ENCODE assay signal across 29 cellular contexts in genomic region chr15:95848126-95848525, GRCh38.
"Had no signal": no experiment of that assay in that cellular context is flagged by ENCODE, and none has a peak within 500 bp of the region (broad histone marks: within the 10 kb centered on the region; RNA-seq: fewer than 3 reads in every experiment).

No MANE protein-coding gene starts in this region.

- H3K4me3 ChIP-seq: esophagus squamous epithelium had no signal

- H3K36me3 Mint-ChIP-seq: activated naive CD8-positive, alpha-beta T cell had no signal

- H3K4me1 Mint-ChIP-seq: activated T-helper 17 cell treated with anti-CD3 and anti-CD28 coated beads, Interleukin-2, amount 50 U/mL, for 72 hours; central memory CD8-positive, alpha-beta T cell; T-helper 17 cell had no signal

- H3K27me3 ChIP-seq: brain microvascular endothelial cell, esophagus squamous epithelium had no signal

- H3K36me3 ChIP-seq: brain microvascular endothelial cell, esophagus squamous epithelium had no signal

- H3K9me3 Mint-ChIP-seq: activated CD4-positive, alpha-beta memory T cell treated with anti-CD3 and anti-CD28 coated beads, Interleukin-2, amount 10 ng/mL, durations not matched to agents 7 days and 5 days; central memory CD8-positive, alpha-beta T cell; effector memory CD8-positive, alpha-beta T cell; T-helper 2 cell treated with Interferon-gamma antibody and Interleukin-4, amounts not matched to agents 5 μg/mL and 100 μg/mL, for 36 hours had no signal

- H3K27me3 Mint-ChIP-seq: activated CD4-positive, alpha-beta memory T cell treated with anti-CD3 and anti-CD28 coated beads, Interleukin-2, amount 10 ng/mL, durations not matched to agents 7 days and 5 days; activated T-helper 17 cell treated with anti-CD3 and anti-CD28 coated beads, Interleukin-2, amount 50 U/mL, for 72 hours; central memory CD8-positive, alpha-beta T cell; T-helper 17 cell had no signal

- H3K9me3 ChIP-seq: esophagus squamous epithelium had no signal

- H3K27ac Mint-ChIP-seq: activated CD4-positive, alpha-beta memory T cell treated with anti-CD3 and anti-CD28 coated beads, Interleukin-2, amount 10 ng/mL, durations not matched to agents 7 days and 5 days; activated CD4-positive, alpha-beta T cell treated with anti-CD3 and anti-CD28 coated beads, Interleukin-2, amount 10 ng/mL, durations not matched to agents 7 days and 5 days; activated naive CD8-positive, alpha-beta T cell; activated T-helper 17 cell treated with anti-CD3 and anti-CD28 coated beads, Interleukin-2, amount 50 U/mL, for 72 hours; T-helper 17 cell; T-helper 2 cell treated with Interferon-gamma antibody and Interleukin-4, amounts not matched to agents 5 μg/mL and 100 μg/mL, for 36 hours had no signal

- H3K4me1 ChIP-seq: esophagus squamous epithelium had no signal

- H3K4me3 Mint-ChIP-seq: activated CD4-positive, alpha-beta memory T cell treated with anti-CD3 and anti-CD28 coated beads, Interleukin-2, amount 10 ng/mL, durations not matched to agents 7 days and 5 days; activated CD4-positive, alpha-beta T cell treated with anti-CD3 and anti-CD28 coated beads, Interleukin-2, amount 10 ng/mL, durations not matched to agents 7 days and 5 days; activated naive CD8-positive, alpha-beta T cell; activated T-cell treated with anti-CD3 and anti-CD28 coated beads, Interleukin-2, amount 50 U/mL, for 4 hours; activated T-helper 17 cell treated with anti-CD3 and anti-CD28 coated beads, Interleukin-2, amount 50 U/mL, for 72 hours; central memory CD8-positive, alpha-beta T cell; effector memory CD8-positive, alpha-beta T cell; T-helper 17 cell; T-helper 2 cell treated with Interferon-gamma antibody and Interleukin-4, amounts not matched to agents 5 μg/mL and 100 μg/mL, for 36 hours had no signal

- H3K27ac ChIP-seq: brain microvascular endothelial cell, epithelial cell of prostate, esophagus squamous epithelium had no signal

- DNase-seq: activated CD4-positive, alpha-beta memory T cell treated with anti-CD3 and anti-CD28 coated beads, Interleukin-2, amount 10 ng/mL, durations not matched to agents 7 days and 5 days; activated CD4-positive, alpha-beta T cell treated with anti-CD3 and anti-CD28 coated beads for 1 hour; activated CD4-positive, alpha-beta T cell treated with anti-CD3 and anti-CD28 coated beads for 4 hours; activated CD4-positive, alpha-beta T cell treated with anti-CD3 and anti-CD28 coated beads, Interleukin-2, amount 10 ng/mL, durations not matched to agents 7 days and 5 days; activated CD4-positive, alpha-beta T cell treated with anti-CD3 and anti-CD28 coated beads, Interleukin-2, amount 50 U/mL, for 4 hours; activated CD4-positive, CD25-positive, alpha-beta regulatory T cell; activated CD8-positive, alpha-beta memory T cell treated with anti-CD3 and anti-CD28 coated beads for 24 hours; activated effector memory CD4-positive, alpha-beta T cell treated with Interleukin-2 at 50 U/mL for 16 hours; activated gamma-delta T cell treated with Interleukin-2 at 50 U/mL for 16 hours; activated naive CD4-positive, alpha-beta T cell treated with anti-CD3 and anti-CD28 coated beads, Interleukin-2, amount 50 U/mL, for 16 hours; activated naive CD4-positive, alpha-beta T cell treated with Interleukin-2 at 50 U/mL for 16 hours; activated T-cell treated with anti-CD3 and anti-CD28 coated beads, Interleukin-2, amount 50 U/mL, for 4 hours; amniotic stem cell; anterior cingulate cortex; brain microvascular endothelial cell; cortex of kidney; dermis blood vessel endothelial cell; effector CD4-positive, alpha-beta T cell; effector memory CD8-positive, alpha-beta T cell; esophagus squamous epithelium; head of caudate nucleus; T-helper 1 cell; T-helper 17 cell; T1000 had no signal

- ATAC-seq: activated T-cell treated with anti-CD3 and anti-CD28 coated beads, Interleukin-2, amount 50 U/mL, for 4 hours; activated T-helper 17 cell treated with anti-CD3 and anti-CD28 coated beads, Interleukin-2, amount 50 U/mL, for 72 hours; effector memory CD8-positive, alpha-beta T cell; T-helper 17 cell had no signal
